ENCODE assay signal across 8 cellular contexts in the genomic region with DNA sequence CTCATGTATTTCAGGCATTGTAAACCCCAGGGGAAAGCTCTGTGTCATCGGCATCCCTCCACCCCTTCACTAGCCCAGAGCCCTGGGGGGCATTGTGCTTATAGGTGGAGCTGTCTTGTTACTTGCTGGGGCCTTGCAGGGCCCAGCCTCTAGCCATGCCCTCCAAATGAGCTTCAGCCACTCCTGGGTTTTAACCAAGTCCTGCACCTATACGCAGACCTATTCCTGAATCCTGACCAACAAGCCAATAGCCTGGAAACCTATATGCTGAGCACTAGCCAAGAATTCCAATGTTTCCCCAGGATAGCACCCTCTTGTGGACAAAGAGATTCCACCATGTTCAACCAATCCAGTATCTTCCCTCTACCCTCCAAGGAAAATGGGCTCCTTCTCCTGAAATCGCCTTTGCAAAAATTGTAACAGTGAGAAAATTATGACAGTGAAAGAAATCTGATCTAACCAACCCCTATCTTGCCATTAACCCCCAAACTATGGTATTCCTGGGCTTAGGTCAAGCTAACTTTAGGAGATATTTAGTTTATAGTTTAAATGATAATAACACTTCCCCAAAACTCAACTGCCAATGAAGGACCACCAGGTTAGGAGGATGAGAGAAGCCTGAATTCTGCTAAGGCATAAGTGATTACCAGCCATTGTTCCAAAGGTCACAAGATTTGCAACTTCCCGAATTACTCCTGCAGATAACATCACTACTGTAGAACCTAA. TPM values are rescaled to one million over a fixed set of nuclear protein-coding genes. Genes with fewer than 3 reads are reported as not detected.
DNase-seq lines count a peak whose midpoint lies in the region; ATAC-seq, FAIRE-seq and TF ChIP-seq lines count a peak whose summit lies in the region.

No MANE protein-coding gene starts in this region.

- intact Hi-C loops in MCF 10A (cut with micrococcal nuclease) (loop anchor here (5.0 kb wide), 1 partner anchor 142 kb away; no protein-coding TSS in a partner anchor), breast epithelium (cut with DNase I; ENCODE audit: low total_unique reads) (no loop called here), prostate gland (cut with DNase I) (no loop called here)

- H2BK20ac ChIP-seq in H1 (ENCODE audit: low read length): no peak overlapping the region

- no TSS peak for BruUV-seq in MCF 10A (replicated peaks; lab: Mats Ljungman, UMichigan)

- no peak overlapping the region for H2BK5ac ChIP-seq in H1 (ENCODE audit: low read depth, low read length)

- H3K27me3 Mint-ChIP-seq in MCF 10A (ENCODE audit: insufficient read depth, unreplicated experiment): no peaks in the 10 kb centered on the region

- no peaks in the 10 kb centered on the region for H3K9me3 Mint-ChIP-seq in MCF 10A (ENCODE audit: unreplicated experiment)

- no peak overlapping the region for H3K4me3 Mint-ChIP-seq in MCF 10A (ENCODE audit: unreplicated experiment)

- H3K79me1 ChIP-seq in H1 (ENCODE audit: low read depth, low read length): no peaks in the 10 kb centered on the region

- CTCF ChIA-PET in MCF 10A (lab: Yijun Ruan, JAX): interaction anchor here (0.6 to 4.2 kb wide), 13 partner anchors 9 to 584 kb away, joined by 3 to 36 read pairs (median 3); no protein-coding TSS in a partner anchor
- CTCF ChIA-PET in H1 (lab: Charles Lee; ENCODE audit: partially characterized antibody): interaction anchor here (0.7 to 7.0 kb wide), 32 partner anchors 8 to 503 kb away, joined by 3 to 59 read pairs (median 5); a partner anchor contains a TSS

- H3K4me1 Mint-ChIP-seq in MCF 10A (ENCODE audit: insufficient read depth, unreplicated experiment): no peaks in the 10 kb centered on the region

- POLR2A ChIA-PET in MCF 10A (lab: Yijun Ruan, JAX): no interaction called here
- POLR2A ChIA-PET in H1 (lab: Charles Lee; ENCODE audit: partially characterized antibody): no interaction called here

- H3K9ac ChIP-seq in H1 (replicated peaks in 1 of 4; ENCODE audit: extremely low read depth in 1 of 4, low read depth in 3 of 4, low read length in 3 of 4): no peak overlapping the region

- no peak overlapping the region for H2BK15ac ChIP-seq in H1 (ENCODE audit: low read length)

- H3K36me3 ChIP-seq in breast epithelium (no peaks in the 10 kb centered on the region), H1 (ENCODE audit: control insufficient read depth in 2 of 4, insufficient read depth in 4 of 4, low read length in 3 of 4) (no peaks in the 10 kb centered on the region), prostate gland (no peaks in the 10 kb centered on the region), upper lobe of left lung (no peaks in the 10 kb centered on the region)

- no peaks in the 10 kb centered on the region for H3K79me2 ChIP-seq in H1 (ENCODE audit: control insufficient read depth in 1 of 2, insufficient read depth in 2 of 2, low read length in 2 of 2)

- H3K27me3 ChIP-seq in breast epithelium (no peaks in the 10 kb centered on the region), H1 (replicated peaks in 1 of 4; ENCODE audit: control insufficient read depth in 3 of 4, extremely low read depth in 1 of 4, insufficient read depth in 3 of 4, low read length in 3 of 4) (peaks cover 0 to 4% (median 1%) of the 10 kb centered on the region in 4 experiments; a peak in 3 of 7 replicates), prostate gland (replicated peaks; ENCODE audit: insufficient read depth) (no peaks in the 10 kb centered on the region), upper lobe of left lung (no peaks in the 10 kb centered on the region)

- no peak overlapping the region; the same call in 1 of the 2 replicates for H2BK12ac ChIP-seq in H1 (ENCODE audit: low read depth, low read length)

- no peak overlapping the region for H4K8ac ChIP-seq in H1 (ENCODE audit: extremely low read depth, insufficient read depth, low read length)

- no peak overlapping the region for H3K56ac ChIP-seq in H1 (replicated peaks; ENCODE audit: insufficient read length, low read depth, low read length)

- H3K23me2 ChIP-seq in H1 (ENCODE audit: low read depth, low read length): no peaks in the 10 kb centered on the region

- H3K14ac ChIP-seq in H1 (ENCODE audit: insufficient read length): no peak overlapping the region

- H3K36me3 Mint-ChIP-seq in MCF 10A (ENCODE audit: insufficient read depth, unreplicated experiment): no peaks in the 10 kb centered on the region

- H2BK120ac ChIP-seq in H1 (replicated peaks; ENCODE audit: low read depth, low read length): no peak overlapping the region

- no peak overlapping the region for H4K5ac ChIP-seq in H1 (ENCODE audit: insufficient read length, low read depth, low read length)

- no peak overlapping the region for H2AK5ac ChIP-seq in H1 (ENCODE audit: low read depth, low read length)

- H3K18ac ChIP-seq in H1 (ENCODE audit: extremely low read depth, low read length): no peak overlapping the region

- no peak overlapping the region for H4K91ac ChIP-seq in H1 (replicated peaks; ENCODE audit: insufficient read length, low read length)

- TF ChIP-seq CTCF in MCF 10A (IDR thresholded peaks at IDR 0.05; ENCODE audit: unreplicated experiment) (peak; percentile 34), breast epithelium (IDR thresholded peaks at IDR 0.05) (peak in 1 of 3 donors; percentile 32), H1 (IDR thresholded peaks at IDR 0.05; ENCODE audit: control extremely low read depth in 1 of 3, insufficient read depth in 1 of 3, low read depth in 1 of 3, low read length in 3 of 3) (peak in 2 of 3 experiments; percentile 68 to 87; a peak in 3 of 4 replicates), prostate gland (IDR thresholded peaks at IDR 0.05) (peak in 2 of 4 experiments; percentile 30 to 39), upper lobe of left lung (IDR thresholded peaks at IDR 0.05) (peak in 3 of 6 experiments; percentile 38 to 48 (median 40))

- TF ChIP-seq RAD21 in H1 (IDR thresholded peaks at IDR 0.05 in 1 of 2, conservative IDR thresholded peaks at IDR 0.05 in 1 of 2; ENCODE audit: low read depth in 2 of 2, low read length in 2 of 2): peak; percentile 44 to 62

- H3K9me3 ChIP-seq in breast epithelium (peaks cover 0 to 22% of the 10 kb centered on the region in 2 donors), H1 (ENCODE audit: insufficient read depth in 2 of 2, low read depth in 1 of 2, low read length in 1 of 2) (no peaks in the 10 kb centered on the region), prostate gland (no peaks in the 10 kb centered on the region), upper lobe of left lung (peaks cover 0 to 10% (median 4%) of the 10 kb centered on the region in 4 donors)

- no peak overlapping the region for H3K4me2 ChIP-seq in H1 (ENCODE audit: insufficient read depth in 1 of 2, low read depth in 2 of 2, low read length in 2 of 2)

- TF ChIP-seq EP300 in H1 (IDR thresholded peaks at IDR 0.05; ENCODE audit: borderline replicate concordance in 1 of 2, low read depth in 2 of 2, low read length in 2 of 2) (no peak), upper lobe of left lung (IDR thresholded peaks at IDR 0.05) (no peak)

- H2AFZ ChIP-seq in H1 (ENCODE audit: low read length): no peak overlapping the region

- H3K4me1 ChIP-seq in breast epithelium: no peaks in the 10 kb centered on the region
- peaks cover 0 to 11% (median 4%) of the 10 kb centered on the region in 4 experiments; a peak in 6 of 7 replicates for H3K4me1 ChIP-seq in H1 (replicated peaks in 1 of 4; ENCODE audit: control insufficient read depth in 3 of 4, insufficient read depth in 4 of 4, low read length in 3 of 4)
- H3K4me1 ChIP-seq in prostate gland (replicated peaks): peaks cover 8% of the 10 kb centered on the region
- H3K4me1 ChIP-seq in upper lobe of left lung: peaks cover 13 to 17% (median 16%) of the 10 kb centered on the region in 4 donors

- DNase-seq in MCF 10A (ENCODE audit: unreplicated experiment) (peak; percentile 55), breast epithelium (ENCODE audit: low spot score in 2 of 2) (no peak), NCI-H2227 treated with DMSO at 0.1 percent for 48 hours (lab: John Stamatoyannopoulos, UW) (peak; percentile 33), H1 (ENCODE audit: low read depth in 1 of 2, low spot score in 2 of 2) (peak in 1 of 2 experiments; percentile 51), prostate gland (ENCODE audit: low spot score) (peak; percentile 2), mucosa of gallbladder (ENCODE audit: low spot score) (no peak), GM19240 (ENCODE audit: insufficient read length, low spot score) (no peak), upper lobe of left lung (no peak)

- no peak for ATAC-seq in upper lobe of left lung (ENCODE audit: low FRiP score in 2 of 2)

- no peaks in the 10 kb centered on the region for H4K20me1 ChIP-seq in H1 (replicated peaks in 1 of 2; ENCODE audit: control insufficient read depth in 1 of 2, insufficient read depth in 2 of 2, low read length in 2 of 2)

- H3K4me3 ChIP-seq in breast epithelium: no peak overlapping the region
- H3K4me3 ChIP-seq in H1 (ENCODE audit: extremely low read depth in 1 of 4, insufficient read depth in 2 of 4, low read depth in 3 of 4, low read length in 4 of 4): no peak overlapping the region
- no peak overlapping the region for H3K4me3 ChIP-seq in prostate gland
- no peak overlapping the region for H3K4me3 ChIP-seq in upper lobe of left lung

- H3K27ac Mint-ChIP-seq in MCF 10A (ENCODE audit: low read depth, unreplicated experiment): peak overlapping the region; percentile 35

- 81% methylated on average over 4 of the region's 4 CpGs; no CpG with 5 or more reads in 1 of the 2 experiments for WGBS in H1 (ENCODE audit: extremely low coverage in 1 of 2, insufficient coverage in 1 of 2, insufficient read length in 1 of 2, insufficient replicate concordance in 2 of 2, low coverage in 1 of 2, low lambda C conversion rate in 2 of 2, missing lambda C conversion rate in 1 of 2), 2 experiments
- 89% methylated on average over 4 of the region's 4 CpGs for WGBS in prostate gland
- WGBS in upper lobe of left lung, 2 donors: 75 to 84% methylated on average over 4 of the region's 4 CpGs

- no peak overlapping the region for H3K23ac ChIP-seq in H1 (ENCODE audit: insufficient read length)

- TF ChIP-seq POLR2A in breast epithelium (IDR thresholded peaks at IDR 0.05) (no peak), H1 (IDR thresholded peaks at IDR 0.05; ENCODE audit: control extremely low read depth in 1 of 2, low read depth in 2 of 2, low read length in 2 of 2) (no peak), prostate gland (IDR thresholded peaks at IDR 0.05) (no peak), upper lobe of left lung (IDR thresholded peaks at IDR 0.05) (no peak)

- no peak overlapping the region for H3K4ac ChIP-seq in H1 (replicated peaks; ENCODE audit: insufficient read length, low read depth, low read length)

- FAIRE-seq in H1 (lab: Jason Lieb, UNC): peak; percentile 91

- H3K27ac ChIP-seq in breast epithelium (no peak overlapping the region), H1 (ENCODE audit: low read depth, low read length) (no peak overlapping the region), prostate gland (no peak overlapping the region), upper lobe of left lung (no peak overlapping the region)

RNA-seq across cellular contexts. Expression of a gene that starts 55.5 kb away (rescaled TPM):
- total RNA-seq in MCF 10A (2022) (31.1 and 52.8 TPM in 2 replicates), breast epithelium (10 to 100 TPM; 14.0 to 29.1 (median 22.0) TPM), prostate gland (10 to 100 TPM; 25.0 to 40.7 TPM), mucosa of gallbladder (31.5 TPM), upper lobe of left lung (10 to 100 TPM; 13.5 to 87.3 (median 37.5) TPM)
- 31.2 and 34.0 TPM in 2 replicates for total RNA-seq in H1 (2021; fragmentation: NEBNext Ultra II Directional; extraction: Animal tissue kit (Norgen Biotek cat#: 25700))
- polyA plus RNA-seq in H1 (2011; rRNA removed): 23.7 and 31.5 TPM in 2 replicates
- polyA plus RNA-seq in H1 (2011; cell fraction: cytosol; rRNA removed): 20.1 TPM
- polyA plus RNA-seq in H1 (2011; cell fraction: nucleus; rRNA removed): 38.7 TPM
- polyA plus RNA-seq in H1 (2012, experiment 1 of 2): 22.3 to 30.8 TPM (median 23.0 TPM) in 4 replicates
- 10.1 TPM for polyA plus RNA-seq in H1 (2012, experiment 2 of 2)
- 14.6 TPM for polyA plus RNA-seq in H1 (2013, experiment 1 of 2)
- polyA plus RNA-seq in H1 (2013, experiment 2 of 2): 14.6 TPM
- 29.7 and 35.0 TPM in 2 replicates for polyA minus RNA-seq in H1 (2011; rRNA and poly(A)+ RNA removed)
- polyA minus RNA-seq in H1 (2011; cell fraction: cytosol; rRNA and poly(A)+ RNA removed): 39.4 TPM
- 45.8 TPM for polyA minus RNA-seq in H1 (2011; cell fraction: nucleus; rRNA and poly(A)+ RNA removed)

Comparison
In these comparisons a context has a peak if more than half of its experiments do, and no peak if none do; other contexts are left out.
1. DNase-seq: peak in MCF 10A (single experiment), NCI-H2227 treated with DMSO at 0.1 percent for 48 hours (single experiment) and prostate gland (single experiment); none in breast epithelium (0 of 2), mucosa of gallbladder (single experiment), GM19240 (single experiment) and upper lobe of left lung (0 of 2).